Comparison of ENCODE assay signal across 20 cellular contexts in the genomic region with DNA sequence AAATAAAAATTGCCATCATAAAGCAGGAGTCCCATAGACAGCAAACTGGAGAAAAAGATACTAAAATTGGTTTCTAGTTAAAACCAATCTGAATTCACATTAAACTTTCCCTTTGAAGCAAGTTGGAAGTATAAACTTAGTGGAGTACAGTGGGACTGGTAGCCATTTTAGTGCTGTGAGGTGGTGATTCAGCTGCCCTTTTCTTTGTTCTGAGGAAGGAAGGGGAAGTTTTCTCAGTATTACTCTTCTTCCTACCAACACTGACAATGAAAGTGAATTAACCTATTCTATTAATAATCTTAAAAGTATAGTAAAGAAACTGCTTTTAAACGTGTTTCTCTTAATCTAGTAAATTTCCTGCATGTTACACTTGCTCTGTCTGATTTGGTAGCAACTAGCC. TPM values are rescaled to one million over a fixed set of nuclear protein-coding genes. Genes with fewer than 3 reads are reported as not detected.
DNase-seq lines count a peak whose midpoint lies in the region; ATAC-seq lines count a peak whose summit lies in the region.
"Had no signal": no experiment of that assay in that cellular context is flagged by ENCODE, and none has a peak within 500 bp of the region (broad histone marks: within the 10 kb centered on the region; RNA-seq: fewer than 3 reads in every experiment).

No MANE protein-coding gene starts in this region.

- H3K36me3 Mint-ChIP-seq in activated T-cell treated with anti-CD3 and anti-CD28 coated beads, Interleukin-2, amount 50 U/mL, for 24 hours (ENCODE audit: low read depth): peaks cover 20% of the 10 kb centered on the region
- peaks cover 26% of the 10 kb centered on the region for H3K36me3 Mint-ChIP-seq in stimulated activated naive CD8-positive, alpha-beta T cell treated with anti-CD3 and anti-CD28 coated beads, Interleukin-15, Interleukin-2, amounts not matched to agents 100 ng/mL and 50 ng/mL, for 24 hours (ENCODE audit: low read depth)
- peaks cover 4 to 42% of the 10 kb centered on the region in 2 donors for H3K36me3 Mint-ChIP-seq in CD4-positive, alpha-beta memory T cell
- H3K36me3 Mint-ChIP-seq: natural killer cell treated with Interleukin-12 subunit alpha and Interleukin-12 subunit beta and Interleukin-15 and Interleukin-18, amount 100 ng/mL, for 72 hours had no signal

- peak overlapping the region; percentile 61 for H3K27ac Mint-ChIP-seq in activated T-cell treated with anti-CD3 and anti-CD28 coated beads, Interleukin-2, amount 50 U/mL, for 24 hours
- peak overlapping the region; percentile 74 for H3K27ac Mint-ChIP-seq in stimulated activated naive CD8-positive, alpha-beta T cell treated with anti-CD3 and anti-CD28 coated beads, Interleukin-15, Interleukin-2, amounts not matched to agents 100 ng/mL and 50 ng/mL, for 24 hours
- H3K27ac Mint-ChIP-seq in CD4-positive, alpha-beta memory T cell: no peak overlapping the region
- H3K27ac Mint-ChIP-seq: CD8-positive, alpha-beta T cell; immature natural killer cell; natural killer cell treated with Interleukin-12 subunit alpha and Interleukin-12 subunit beta and Interleukin-15 and Interleukin-18, amount 100 ng/mL, for 72 hours; progenitor cell of endocrine pancreas; T-helper 17 cell had no signal

- no peaks in the 10 kb centered on the region for H3K9me3 ChIP-seq in CD4-positive, alpha-beta memory T cell (ENCODE audit: control insufficient read depth in 1 of 2, low read length in 2 of 2)
- H3K9me3 ChIP-seq: suprapubic skin had no signal

- POLR2A ChIA-PET in CD4-positive, alpha-beta memory T cell (lab: Charles Lee; ENCODE audit: partially characterized antibody): no interaction called here

- ATAC-seq in GM21825 (IDR thresholded peaks at IDR 0.05; ENCODE audit: unreplicated experiment): peak; percentile 60
- ATAC-seq in HG03432 (IDR thresholded peaks at IDR 0.05; ENCODE audit: unreplicated experiment): peak; percentile 82
- ATAC-seq: CD8-positive, alpha-beta T cell; natural killer cell treated with Interleukin-12 subunit alpha and Interleukin-12 subunit beta and Interleukin-15 and Interleukin-18, amount 100 ng/mL, for 72 hours; Right ventricle myocardium inferior; T-helper 17 cell had no signal

- no peaks in the 10 kb centered on the region for H3K36me3 ChIP-seq in CD4-positive, alpha-beta memory T cell (ENCODE audit: insufficient read depth, low read length)

- no peaks in the 10 kb centered on the region for H3K9me3 Mint-ChIP-seq in activated T-cell treated with anti-CD3 and anti-CD28 coated beads, Interleukin-2, amount 50 U/mL, for 24 hours
- H3K9me3 Mint-ChIP-seq in stimulated activated naive CD8-positive, alpha-beta T cell treated with anti-CD3 and anti-CD28 coated beads, Interleukin-15, Interleukin-2, amounts not matched to agents 100 ng/mL and 50 ng/mL, for 24 hours: no peaks in the 10 kb centered on the region
- H3K9me3 Mint-ChIP-seq in CD4-positive, alpha-beta memory T cell: no peaks in the 10 kb centered on the region
- H3K9me3 Mint-ChIP-seq: CD8-positive, alpha-beta T cell; immature natural killer cell; natural killer cell treated with Interleukin-12 subunit alpha and Interleukin-12 subunit beta and Interleukin-15 and Interleukin-18, amount 100 ng/mL, for 72 hours had no signal

- peaks cover 9% of the 10 kb centered on the region for H3K4me1 Mint-ChIP-seq in activated T-cell treated with anti-CD3 and anti-CD28 coated beads, Interleukin-2, amount 50 U/mL, for 24 hours (ENCODE audit: low read depth)
- peaks cover 8% of the 10 kb centered on the region for H3K4me1 Mint-ChIP-seq in stimulated activated naive CD8-positive, alpha-beta T cell treated with anti-CD3 and anti-CD28 coated beads, Interleukin-15, Interleukin-2, amounts not matched to agents 100 ng/mL and 50 ng/mL, for 24 hours (ENCODE audit: low read depth)
- H3K4me1 Mint-ChIP-seq in CD4-positive, alpha-beta memory T cell: peaks cover 0 to 2% (median 0%) of the 10 kb centered on the region in 4 donors
- H3K4me1 Mint-ChIP-seq: immature natural killer cell, T-helper 17 cell had no signal

- no peak overlapping the region for H3K27ac ChIP-seq in CD4-positive, alpha-beta memory T cell (ENCODE audit: low read depth, low read length)
- H3K27ac ChIP-seq: suprapubic skin had no signal

- intact Hi-C loops in CD4-positive, alpha-beta memory T cell (cut with micrococcal nuclease): no loop called here

- no peak overlapping the region for H3K4me3 ChIP-seq in CD4-positive, alpha-beta memory T cell (ENCODE audit: low read length in 2 of 2)
- H3K4me3 ChIP-seq: suprapubic skin had no signal

- H3K27me3 ChIP-seq in CD4-positive, alpha-beta memory T cell (ENCODE audit: insufficient read depth, low read length): no peaks in the 10 kb centered on the region
- H3K27me3 ChIP-seq: suprapubic skin had no signal

- no peaks in the 10 kb centered on the region for H3K4me1 ChIP-seq in CD4-positive, alpha-beta memory T cell (ENCODE audit: insufficient read depth, low read length)
- H3K4me1 ChIP-seq: suprapubic skin had no signal

- H3K4me3 Mint-ChIP-seq in activated T-cell treated with anti-CD3 and anti-CD28 coated beads, Interleukin-2, amount 50 U/mL, for 24 hours: no peak overlapping the region
- H3K4me3 Mint-ChIP-seq in stimulated activated naive CD8-positive, alpha-beta T cell treated with anti-CD3 and anti-CD28 coated beads, Interleukin-15, Interleukin-2, amounts not matched to agents 100 ng/mL and 50 ng/mL, for 24 hours: no peak overlapping the region
- H3K4me3 Mint-ChIP-seq in CD4-positive, alpha-beta memory T cell: no peak overlapping the region
- H3K4me3 Mint-ChIP-seq: CD8-positive, alpha-beta T cell; immature natural killer cell; natural killer cell treated with Interleukin-12 subunit alpha and Interleukin-12 subunit beta and Interleukin-15 and Interleukin-18, amount 100 ng/mL, for 72 hours; T-helper 17 cell had no signal

- CTCF ChIA-PET in CD4-positive, alpha-beta memory T cell (lab: Charles Lee; ENCODE audit: partially characterized antibody): no interaction called here

- peaks cover 11% of the 10 kb centered on the region for H3K27me3 Mint-ChIP-seq in activated T-cell treated with anti-CD3 and anti-CD28 coated beads, Interleukin-2, amount 50 U/mL, for 24 hours
- H3K27me3 Mint-ChIP-seq in stimulated activated naive CD8-positive, alpha-beta T cell treated with anti-CD3 and anti-CD28 coated beads, Interleukin-15, Interleukin-2, amounts not matched to agents 100 ng/mL and 50 ng/mL, for 24 hours: no peaks in the 10 kb centered on the region
- H3K27me3 Mint-ChIP-seq in CD4-positive, alpha-beta memory T cell: no peaks in the 10 kb centered on the region
- H3K27me3 Mint-ChIP-seq: natural killer cell treated with Interleukin-12 subunit alpha and Interleukin-12 subunit beta and Interleukin-15 and Interleukin-18, amount 100 ng/mL, for 72 hours; progenitor cell of endocrine pancreas; T-helper 17 cell had no signal

- DNase-seq in activated T-cell treated with anti-CD3 and anti-CD28 coated beads, Interleukin-2, amount 50 U/mL, for 24 hours: no peak
- no peak for DNase-seq in activated T-cell treated with anti-CD3 and anti-CD28 coated beads, Interleukin-2, amount 50 U/mL, for 48 hours
- no peak for DNase-seq in activated gamma-delta T cell treated with Interleukin-2 at 50 U/mL for 16 hours
- DNase-seq in HuH-7 (ENCODE audit: low spot score): no peak
- no peak for DNase-seq in CD4-positive, alpha-beta memory T cell
- DNase-seq: activated CD4-positive, CD25-positive, alpha-beta regulatory T cell treated with anti-CD3 and anti-CD28 coated beads, Interleukin-2, amount 50 U/mL, for 72 hours; CD8-positive, alpha-beta T cell; immature natural killer cell; mammary epithelial cell; NCI-H1105; NCI-H2227 treated with DMSO at 0.1 percent for 48 hours; NK-92 treated with Interleukin-12 subunit alpha and Interleukin-12 subunit beta, amount 100 ng/mL, for 24 hours; T-helper 17 cell had no signal

RNA-seq across cellular contexts. Expression of a gene that starts 36.7 kb away (rescaled TPM):
- total RNA-seq in CD4-positive, alpha-beta memory T cell: 10 to 100 TPM; 20.5 to 24.3 TPM
- polyA plus RNA-seq in CD4-positive, alpha-beta memory T cell: 10 to 100 TPM; 20.7 to 30.1 TPM

RNA-seq across cellular contexts. Expression of a gene that starts 48.1 kb away (rescaled TPM):
- 10 to 100 TPM; 28.5 to 29.0 TPM for total RNA-seq in CD4-positive, alpha-beta memory T cell
- polyA plus RNA-seq in CD4-positive, alpha-beta memory T cell: 10 to 100 TPM in 1 of 2 donors, 1 to 10 TPM in 1; 9.1 to 13.7 TPM

Comparison
In these comparisons a context has a peak if more than half of its experiments do, and no peak if none do; other contexts are left out.
1. H3K27ac Mint-ChIP-seq: peak in activated T-cell treated with anti-CD3 and anti-CD28 coated beads, Interleukin-2, amount 50 U/mL, for 24 hours (single experiment) and stimulated activated naive CD8-positive, alpha-beta T cell treated with anti-CD3 and anti-CD28 coated beads, Interleukin-15, Interleukin-2, amounts not matched to agents 100 ng/mL and 50 ng/mL, for 24 hours (single experiment); none in CD4-positive, alpha-beta memory T cell (0 of 7).